Comparison of ENCODE assay signal across 11 cellular contexts in genomic region chr7:36984710-36985308, GRCh38.
A peak's percentile ranks its signal among the peaks of the same experiment; 100 is the strongest.
DNase-seq lines count a peak whose midpoint lies in the region; ATAC-seq and TF ChIP-seq lines count a peak whose summit lies in the region.
"Had no signal": no experiment of that assay in that cellular context is flagged by ENCODE, and none has a peak within 500 bp of the region (broad histone marks: within the 10 kb centered on the region; RNA-seq: fewer than 3 reads in every experiment).

No MANE protein-coding gene starts in this region.

- peaks cover 5% of the 10 kb centered on the region; the same call in 1 of the 2 replicates for H3K79me2 ChIP-seq in Loucy (ENCODE audit: insufficient read depth, low read length)

- no peaks in the 10 kb centered on the region for H3K4me1 ChIP-seq in CD8-positive, alpha-beta T cell (ENCODE audit: insufficient read depth, low read length)
- peaks cover 12% of the 10 kb centered on the region for H3K4me1 ChIP-seq in Loucy (ENCODE audit: insufficient read depth, low read length, poor library complexity, severe bottlenecking)
- H3K4me1 ChIP-seq: suprapubic skin had no signal

- H3K36me3 ChIP-seq in CD8-positive, alpha-beta T cell (ENCODE audit: insufficient read depth, low read length) = no peaks in the 10 kb centered on the region
- peaks cover 2% of the 10 kb centered on the region; the same call in 1 of the 2 replicates for H3K36me3 ChIP-seq in Loucy (ENCODE audit: insufficient read depth, low read length)
- H3K36me3 ChIP-seq: sigmoid colon, suprapubic skin had no signal

- H3K9me2 ChIP-seq in Loucy (replicated peaks; ENCODE audit: low read depth, low read length) = no peaks in the 10 kb centered on the region

- no peak for ATAC-seq in CD8-positive, alpha-beta T cell
- ATAC-seq in naive thymus-derived CD8-positive, alpha-beta T cell = no peak
- ATAC-seq in HG03095 (IDR thresholded peaks at IDR 0.05; ENCODE audit: unreplicated experiment) = no peak
- no peak for ATAC-seq in GM18511 (IDR thresholded peaks at IDR 0.05; ENCODE audit: unreplicated experiment)

- peak overlapping the region; percentile 24 for H3K4me2 ChIP-seq in Loucy (ENCODE audit: low read depth, low read length, poor library complexity, severe bottlenecking)

- intact Hi-C loops in CD8-positive, alpha-beta T cell (cut with DNase I, micrococcal nuclease) = loop anchor here (5.0 kb wide), 2 partner anchors 197 to 303 kb away; no protein-coding TSS in a partner anchor

- H3K4me3 ChIP-seq in CD8-positive, alpha-beta T cell (ENCODE audit: low read depth, low read length) = no peak overlapping the region
- H3K4me3 ChIP-seq in Loucy (ENCODE audit: low read length, poor library complexity, severe bottlenecking) = no peak overlapping the region
- H3K4me3 ChIP-seq: sigmoid colon, suprapubic skin had no signal

- H3K27ac ChIP-seq in CD8-positive, alpha-beta T cell (ENCODE audit: low read depth, low read length) = no peak overlapping the region
- H3K27ac ChIP-seq: suprapubic skin had no signal

- H3K27me3 ChIP-seq in CD8-positive, alpha-beta T cell (ENCODE audit: insufficient read depth, low read length) = no peaks in the 10 kb centered on the region
- H3K27me3 ChIP-seq in Loucy (ENCODE audit: insufficient read depth, low read length, poor library complexity, severe bottlenecking) = no peaks in the 10 kb centered on the region

- H3K9me3 ChIP-seq in CD8-positive, alpha-beta T cell (ENCODE audit: low read length) = no peaks in the 10 kb centered on the region
- no peaks in the 10 kb centered on the region for H3K9me3 ChIP-seq in Loucy (ENCODE audit: insufficient read depth, low read depth, low read length)
- H3K9me3 ChIP-seq: sigmoid colon, suprapubic skin had no signal

- H3K36me3 Mint-ChIP-seq in CD8-positive, alpha-beta T cell = peaks cover 3% of the 10 kb centered on the region
- H3K36me3 Mint-ChIP-seq in naive thymus-derived CD8-positive, alpha-beta T cell = peaks cover 0 to 7% (median 6%) of the 10 kb centered on the region in 3 donors

- H3K9me3 Mint-ChIP-seq in CD8-positive, alpha-beta T cell = no peaks in the 10 kb centered on the region
- no peaks in the 10 kb centered on the region for H3K9me3 Mint-ChIP-seq in naive thymus-derived CD8-positive, alpha-beta T cell
- H3K9me3 Mint-ChIP-seq: dendritic cell treated with granulocyte-macrophage colony-stimulating factor and Interleukin-4, amounts not matched to agents 40 ng/mL and 50 ng/mL, for 4 days had no signal

- TF ChIP-seq CTCF in CD8-positive, alpha-beta T cell (IDR thresholded peaks at IDR 0.05) = no peak
- TF ChIP-seq CTCF in Loucy (conservative IDR thresholded peaks at IDR 0.05; ENCODE audit: low read length) = no peak

- H4K20me1 ChIP-seq in Loucy (ENCODE audit: insufficient read depth, low read length, poor library complexity, severe bottlenecking) = peaks cover 7% of the 10 kb centered on the region

- CTCF ChIA-PET in CD8-positive, alpha-beta T cell (lab: Charles Lee) = interaction anchor here (1.0 to 3.9 kb wide), 6 partner anchors 8 to 315 kb away, joined by 3 to 30 read pairs (median 4); no protein-coding TSS in a partner anchor

- no peak overlapping the region for H2AFZ ChIP-seq in Loucy (ENCODE audit: low read length)

- peak overlapping the region; percentile 57 for H3K27ac Mint-ChIP-seq in CD8-positive, alpha-beta T cell
- H3K27ac Mint-ChIP-seq in naive thymus-derived CD8-positive, alpha-beta T cell = peak overlapping the region in 6 of 10 donors; percentile 3 to 58 (median 34)
- H3K27ac Mint-ChIP-seq: dendritic cell treated with granulocyte-macrophage colony-stimulating factor and Interleukin-4, amounts not matched to agents 40 ng/mL and 50 ng/mL, for 4 days had no signal

- peak overlapping the region; percentile 11 for H3K4me3 Mint-ChIP-seq in CD8-positive, alpha-beta T cell
- peak overlapping the region in 1 of 10 donors; percentile 22 for H3K4me3 Mint-ChIP-seq in naive thymus-derived CD8-positive, alpha-beta T cell
- H3K4me3 Mint-ChIP-seq: dendritic cell treated with granulocyte-macrophage colony-stimulating factor and Interleukin-4, amounts not matched to agents 40 ng/mL and 50 ng/mL, for 4 days had no signal

- POLR2A ChIA-PET in CD8-positive, alpha-beta T cell (lab: Charles Lee) = interaction anchor here (0.6 kb wide), 1 partner anchor 513 kb away, joined by 4 read pairs; no protein-coding TSS in a partner anchor
- POLR2A ChIA-PET in naive thymus-derived CD8-positive, alpha-beta T cell (lab: Charles Lee) = no interaction called here

- H3F3A ChIP-seq in Loucy (ENCODE audit: low read depth) = no peaks in the 10 kb centered on the region

- H3K27me3 Mint-ChIP-seq in CD8-positive, alpha-beta T cell (ENCODE audit: low read depth) = no peaks in the 10 kb centered on the region
- no peaks in the 10 kb centered on the region for H3K27me3 Mint-ChIP-seq in naive thymus-derived CD8-positive, alpha-beta T cell
- H3K27me3 Mint-ChIP-seq: dendritic cell treated with granulocyte-macrophage colony-stimulating factor and Interleukin-4, amounts not matched to agents 40 ng/mL and 50 ng/mL, for 4 days had no signal

- no peak for DNase-seq in CD8-positive, alpha-beta T cell
- peak; percentile 57 to 79 for DNase-seq in NOMO-1 (lab: John Stamatoyannopoulos, UW; ENCODE audit: unreplicated experiment in 2 of 2)
- no peak for DNase-seq in naive thymus-derived CD8-positive, alpha-beta T cell
- DNase-seq in NCI-H82 treated with DMSO at 0.1 percent for 48 hours (lab: John Stamatoyannopoulos, UW; ENCODE audit: unreplicated experiment) = no peak
- DNase-seq: DMS79 treated with DMSO at 0.1 percent for 48 hours, sigmoid colon had no signal

- peaks cover 46% of the 10 kb centered on the region for H3K4me1 Mint-ChIP-seq in CD8-positive, alpha-beta T cell (ENCODE audit: low read depth)
- peaks cover 27 to 59% (median 43%) of the 10 kb centered on the region in 4 donors for H3K4me1 Mint-ChIP-seq in naive thymus-derived CD8-positive, alpha-beta T cell

- H3K9ac ChIP-seq in Loucy (ENCODE audit: low read depth, low read length, poor library complexity, severe bottlenecking) = no peak overlapping the region

Comparison
In these comparisons a context has a peak if more than half of its experiments do, and no peak if none do; other contexts are left out.
1. DNase-seq: peak in NOMO-1 (2 of 2); none in CD8-positive, alpha-beta T cell (0 of 7), naive thymus-derived CD8-positive, alpha-beta T cell (0 of 10) and NCI-H82 treated with DMSO at 0.1 percent for 48 hours (single experiment).